In genomic region chr12:2531371-2531770, GRCh38 we compare ENCODE assay signal across 1 cellular context.
TF ChIP-seq lines count a peak whose summit lies in the region.

No MANE protein-coding gene starts in this region.

TF ChIP-seq in GM23338, 12 proteins besides CTCF, POLR2A, EP300 and RAD21 (continued from another document):
- no peak for TF ChIP-seq ZNF462 (CRISPR knock-in tag; IDR thresholded peaks at IDR 0.05)
TF ChIP-seq in GM23338: peak in this region for 0.
